ENCODE assay signal across 17 cellular contexts in the genomic region with DNA sequence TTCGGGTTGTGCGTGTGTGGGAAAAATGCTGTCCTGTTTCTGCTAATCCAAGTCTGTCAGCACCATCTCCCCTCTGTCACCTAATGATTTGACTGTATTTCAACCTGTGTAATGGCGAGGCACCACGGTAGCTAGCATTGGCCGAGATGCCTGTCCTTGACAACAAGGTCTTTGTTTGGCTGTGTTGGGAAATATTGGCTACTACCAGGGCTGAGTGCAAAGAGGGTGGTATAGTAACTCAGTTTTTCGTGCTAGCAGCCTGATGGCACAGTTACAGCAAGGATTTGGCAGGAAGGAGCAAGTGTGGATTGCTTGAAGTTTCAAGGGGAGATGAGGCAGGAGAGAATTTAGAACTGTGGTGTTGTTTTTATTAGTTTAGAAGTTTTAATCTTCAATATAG.
DNase-seq lines count a peak whose midpoint lies in the region; ATAC-seq and TF ChIP-seq lines count a peak whose summit lies in the region.
"Had no signal": no experiment of that assay in that cellular context is flagged by ENCODE, and none has a peak within 500 bp of the region (broad histone marks: within the 10 kb centered on the region; RNA-seq: fewer than 3 reads in every experiment).

No MANE protein-coding gene starts in this region.

- DNase-seq in GM23248, result peak; percentile 54
- DNase-seq in amniotic epithelial cell (ENCODE audit: low read depth), result peak; percentile 41
- DNase-seq in psoas muscle, result no peak
- DNase-seq in NOMO-1 (lab: John Stamatoyannopoulos, UW; ENCODE audit: unreplicated experiment in 2 of 2), result no peak
- no peak for DNase-seq in NCI-H2227 (lab: John Stamatoyannopoulos, UW; ENCODE audit: unreplicated experiment)
- no peak for DNase-seq in hepatic stellate cell (ENCODE audit: low spot score)
- DNase-seq: activated naive CD4-positive, alpha-beta T cell; Calu3; GF-D8; heart right ventricle; NCI-H510A; PC-9; stimulated activated CD4-positive, alpha-beta T cell treated with anti-CD3 and anti-CD28 coated beads, Interleukin-2, amount 100 ng/mL, for 24 hours; thyroid gland had no signal

- ATAC-seq in gastroesophageal sphincter (no peak), psoas muscle (peak in 2 of 4 donors; percentile 79 to 92), GM21786 (IDR thresholded peaks at IDR 0.05; ENCODE audit: unreplicated experiment) (no peak)
- ATAC-seq: heart right ventricle had no signal

- no peak for TF ChIP-seq POLR2A in gastroesophageal sphincter (IDR thresholded peaks at IDR 0.05)

- H3K27ac ChIP-seq in GM23248 (peak overlapping the region; percentile 21; the same call in 1 of the 2 replicates), gastroesophageal sphincter (peak overlapping the region; percentile 37 to 66 (median 52)), psoas muscle (no peak overlapping the region)
- H3K27ac ChIP-seq: cardiac muscle cell, heart right ventricle, PC-9, thyroid gland had no signal

- H2AFZ ChIP-seq in GM23248, result no peak overlapping the region
- H2AFZ ChIP-seq: PC-9 had no signal

- H3K9me2 ChIP-seq in GM23248 (ENCODE audit: insufficient read depth), result no peaks in the 10 kb centered on the region

- intact Hi-C loops in psoas muscle (cut with DNase I), result no loop called here

- H3K9ac ChIP-seq in GM23248, result peak overlapping the region; percentile 21; the same call in 1 of the 2 replicates

- 53 to 65% methylated on average over 6 of the region's 6 CpGs for WGBS in GM23248 (ENCODE audit: low coverage in 1 of 2, low lambda C conversion rate in 2 of 2, missing lambda C conversion rate in 2 of 2), 2 experiments
- 11 to 32% methylated on average over 1 to 3 of the region's 6 CpGs for WGBS in gastroesophageal sphincter (ENCODE audit: low coverage in 1 of 2), 2 donors
- WGBS in psoas muscle, 3 donors, result 27 to 51% (median 33%) methylated on average over 6 of the region's 6 CpGs

- no peaks in the 10 kb centered on the region for H4K20me1 ChIP-seq in GM23248 (ENCODE audit: insufficient read depth)

- no peak for TF ChIP-seq CTCF in gastroesophageal sphincter (IDR thresholded peaks at IDR 0.05)
- TF ChIP-seq CTCF in psoas muscle (IDR thresholded peaks at IDR 0.05), result no peak

- H3K36me3 ChIP-seq in GM23248 (ENCODE audit: low read depth) (peaks cover 6% of the 10 kb centered on the region), gastroesophageal sphincter (no peaks in the 10 kb centered on the region), psoas muscle (ENCODE audit: insufficient read depth in 1 of 2, low read depth in 1 of 2) (no peaks in the 10 kb centered on the region)
- H3K36me3 ChIP-seq: cardiac muscle cell, heart right ventricle, thyroid gland had no signal

- H3K4me3 ChIP-seq in GM23248 (no peak overlapping the region), gastroesophageal sphincter (no peak overlapping the region), psoas muscle (peak overlapping the region; percentile 12)
- H3K4me3 ChIP-seq: cardiac muscle cell, heart right ventricle, PC-9, thyroid gland had no signal

- no peak overlapping the region for H3K4me2 ChIP-seq in GM23248 (ENCODE audit: unreplicated experiment)
- H3K4me2 ChIP-seq: PC-9 had no signal

- H3K4me1 ChIP-seq in GM23248 (ENCODE audit: insufficient read depth) (peaks cover 45% of the 10 kb centered on the region), gastroesophageal sphincter (peaks cover 0 to 46% (median 13%) of the 10 kb centered on the region in 3 donors), psoas muscle (no peaks in the 10 kb centered on the region)

- H3K9me3 ChIP-seq in GM23248 (ENCODE audit: low read depth) (no peaks in the 10 kb centered on the region), gastroesophageal sphincter (no peaks in the 10 kb centered on the region), psoas muscle (peaks cover 3% of the 10 kb centered on the region)
- H3K9me3 ChIP-seq: thyroid gland had no signal

- no peaks in the 10 kb centered on the region for H3K27me3 ChIP-seq in GM23248 (replicated peaks; ENCODE audit: insufficient read depth)
- no peaks in the 10 kb centered on the region for H3K27me3 ChIP-seq in gastroesophageal sphincter
- H3K27me3 ChIP-seq in psoas muscle (ENCODE audit: insufficient read depth in 3 of 3, low read length in 2 of 3), result no peaks in the 10 kb centered on the region
- H3K27me3 ChIP-seq: cardiac muscle cell, heart right ventricle, thyroid gland had no signal

- in situ Hi-C loops in GM23248 (cut with MboI), result no loop called here

- peaks cover 95% of the 10 kb centered on the region for H3K79me2 ChIP-seq in GM23248 (ENCODE audit: insufficient read depth)

- no peak for TF ChIP-seq EP300 in gastroesophageal sphincter (IDR thresholded peaks at IDR 0.05)

- H3F3A ChIP-seq in GM23248 (ENCODE audit: insufficient read depth), result peaks cover 30% of the 10 kb centered on the region

Comparison
In these comparisons a context has a peak if more than half of its experiments do, and no peak if none do; other contexts are left out.
1. DNase-seq: peak in GM23248 (single experiment) and amniotic epithelial cell (single experiment); none in psoas muscle (0 of 2), NOMO-1 (0 of 2), NCI-H2227 (single experiment) and hepatic stellate cell (single experiment).